In genomic region chr17:63881935-63882601, GRCh38 we compare ENCODE assay signal across 8 cellular contexts. TPM values are rescaled to one million over a fixed set of nuclear protein-coding genes. Genes with fewer than 3 reads are reported as not detected.
A peak's percentile ranks its signal among the peaks of the same experiment; 100 is the strongest.
DNase-seq lines count a peak whose midpoint lies in the region; ATAC-seq and TF ChIP-seq lines count a peak whose summit lies in the region.

Gene GH2 (minus strand): TSS chr17:63881944. CDS start chr17:63881801, 143 bp downstream.

- POLR2A ChIA-PET in AG04450 (lab: Yijun Ruan, JAX) (no interaction called here), PC-9 (lab: Charles Lee; ENCODE audit: unreplicated experiment) (no interaction called here)

- H3K27me3 Mint-ChIP-seq in activated T-cell treated with anti-CD3 and anti-CD28 coated beads, Interleukin-2, amount 50 U/mL, for 72 hours (ENCODE audit: low read depth), result peaks cover 7% of the 10 kb centered on the region

- no peaks in the 10 kb centered on the region for H3F3A ChIP-seq in PC-9 (ENCODE audit: insufficient read depth, low read depth)

- H3K27ac ChIP-seq in AG04450 (ENCODE audit: low read depth, low read length) (no peak within 1 kb of the TSS), PC-9 (no peak within 1 kb of the TSS), foreskin keratinocyte (no peak within 1 kb of the TSS), prostate gland (no peak within 1 kb of the TSS)

- no peak within 1 kb of the TSS for H3K4me2 ChIP-seq in PC-9

- TF ChIP-seq POLR2A in prostate gland (IDR thresholded peaks at IDR 0.05), result no peak

- BruUV-seq in PC-9 (replicated peaks; lab: Mats Ljungman, UMichigan), result no TSS peak

- H3K4me1 Mint-ChIP-seq in activated T-cell treated with anti-CD3 and anti-CD28 coated beads, Interleukin-2, amount 50 U/mL, for 72 hours (ENCODE audit: low read depth), result peaks cover 4% of the 10 kb centered on the region

- TF ChIP-seq CTCF in AG04450 (IDR thresholded peaks at IDR 0.05; ENCODE audit: low read depth, low read length) (peak; percentile 58), PC-9 (conservative IDR thresholded peaks at IDR 0.05) (peak; percentile 77), foreskin keratinocyte (conservative IDR thresholded peaks at IDR 0.05) (peak; percentile 58), prostate gland (IDR thresholded peaks at IDR 0.05) (peak; percentile 13 to 50 (median 18))

- H3K27me3 ChIP-seq in AG04450 (ENCODE audit: control insufficient read depth, insufficient read depth, low read length) (peaks cover 4% of the 10 kb centered on the region), PC-9 (ENCODE audit: insufficient read depth, low read depth) (peaks cover 5% of the 10 kb centered on the region; the same call in 1 of the 2 replicates), foreskin keratinocyte (peaks cover 2% of the 10 kb centered on the region), prostate gland (replicated peaks; ENCODE audit: insufficient read depth) (no peaks in the 10 kb centered on the region)

- WGBS in prostate gland, result 40% methylated on average over 13 of the region's 15 CpGs

- no peaks in the 10 kb centered on the region for H3K9me2 ChIP-seq in PC-9 (ENCODE audit: insufficient read depth)

- H4K20me1 ChIP-seq in PC-9 (ENCODE audit: insufficient read depth), result no peaks in the 10 kb centered on the region

- ATAC-seq in GM19043 (IDR thresholded peaks at IDR 0.05; ENCODE audit: low read depth, unreplicated experiment) (peak; percentile 57), foreskin keratinocyte (peak; percentile 81), GM21717 (IDR thresholded peaks at IDR 0.05; ENCODE audit: unreplicated experiment) (no peak)
- ATAC-seq in activated T-cell treated with anti-CD3 and anti-CD28 coated beads, Interleukin-2, amount 50 U/mL, for 72 hours (replicated peaks in 1 of 2), result peak; percentile 81 to 85

- no peaks in the 10 kb centered on the region for H3K36me3 Mint-ChIP-seq in activated T-cell treated with anti-CD3 and anti-CD28 coated beads, Interleukin-2, amount 50 U/mL, for 72 hours (ENCODE audit: insufficient read depth in 2 of 2)

- no peaks in the 10 kb centered on the region for H3K9me3 Mint-ChIP-seq in activated T-cell treated with anti-CD3 and anti-CD28 coated beads, Interleukin-2, amount 50 U/mL, for 72 hours

- CTCF ChIA-PET in AG04450 (lab: Charles Lee), result interaction anchor here (1.0 to 1.4 kb wide), 3 partner anchors 13 to 99 kb away, joined by 3 to 6 read pairs (median 3); no protein-coding TSS in a partner anchor
- CTCF ChIA-PET in PC-9 (lab: Charles Lee), result interaction anchor here (0.6 kb wide), 2 partner anchors 55 to 1250 kb away, joined by 3 to 5 read pairs; no protein-coding TSS in a partner anchor

- H3K4me1 ChIP-seq in PC-9 (replicated peaks; ENCODE audit: insufficient read depth) (no peaks in the 10 kb centered on the region), foreskin keratinocyte (no peaks in the 10 kb centered on the region), prostate gland (replicated peaks) (no peaks in the 10 kb centered on the region)

- H3K4me3 ChIP-seq in AG04450 (ENCODE audit: low read depth, low read length) (no peak within 1 kb of the TSS), PC-9 (no peak within 1 kb of the TSS), prostate gland (no peak within 1 kb of the TSS)

- H3K36me3 ChIP-seq in PC-9 (ENCODE audit: low read depth) (no peaks in the 10 kb centered on the region), prostate gland (no peaks in the 10 kb centered on the region)

- no peak within 1 kb of the TSS for H3K4me3 Mint-ChIP-seq in activated T-cell treated with anti-CD3 and anti-CD28 coated beads, Interleukin-2, amount 50 U/mL, for 72 hours

- H3K9me3 ChIP-seq in AG04450 (ENCODE audit: control insufficient read depth, insufficient read depth, low read length) (no peaks in the 10 kb centered on the region), PC-9 (ENCODE audit: insufficient read depth, low read depth) (no peaks in the 10 kb centered on the region), prostate gland (no peaks in the 10 kb centered on the region)

- DNase-seq in AG04450 (ENCODE audit: low read depth, low spot score) (no peak), PC-9 (peak; percentile 40 to 58), foreskin keratinocyte (peak; percentile 14 to 32), prostate gland (ENCODE audit: low spot score) (peak; percentile 10), NCI-H446 treated with DMSO at 0.1 percent for 48 hours (lab: John Stamatoyannopoulos, UW) (no peak)
- DNase-seq in activated T-cell treated with anti-CD3 and anti-CD28 coated beads, Interleukin-2, amount 50 U/mL, for 72 hours, result peak; percentile 67 to 69

- H2AFZ ChIP-seq in PC-9, result no peak within 1 kb of the TSS

- intact Hi-C loops in PC-9 (cut with micrococcal nuclease; ENCODE audit: unreplicated experiment), result no loop called here
- intact Hi-C loops in prostate gland (cut with DNase I), result no loop called here

- H3K27ac Mint-ChIP-seq in activated T-cell treated with anti-CD3 and anti-CD28 coated beads, Interleukin-2, amount 50 U/mL, for 72 hours, result no peak within 1 kb of the TSS

- H3K79me2 ChIP-seq in PC-9 (ENCODE audit: low read depth), result no peaks in the 10 kb centered on the region

RNA-seq across cellular contexts. Expression of gene GH2, which starts in this region (rescaled TPM):
- polyA plus RNA-seq in AG04450 (2011; rRNA removed), result not detected in 2 replicates
- not detected in 2 replicates for polyA minus RNA-seq in AG04450 (2011; rRNA and poly(A)+ RNA removed)
- not detected in 2 replicates for total RNA-seq in PC-9 (2021)
- total RNA-seq in activated T-cell treated with anti-CD3 and anti-CD28 coated beads, Interleukin-2, amount 50 U/mL, for 72 hours, result not detected
- not detected in 2 replicates for total RNA-seq in foreskin keratinocyte
- polyA plus RNA-seq in foreskin keratinocyte, result not detected in 2 replicates
- total RNA-seq in prostate gland, result not detected

Comparison
In these comparisons a context has a peak if more than half of its experiments do, and no peak if none do; other contexts are left out.
1. Peak in DNase-seq in PC-9; RNA of the gene not detected or under 1 TPM.
2. Peak in DNase-seq and ATAC-seq in activated T-cell treated with anti-CD3 and anti-CD28 coated beads, Interleukin-2, amount 50 U/mL, for 72 hours; RNA of the gene not detected or under 1 TPM.
3. Peak in DNase-seq and ATAC-seq in foreskin keratinocyte; RNA of the gene not detected or under 1 TPM.
4. Peak in DNase-seq in prostate gland; RNA of the gene not detected or under 1 TPM.
5. CTCF ChIP-seq: peak in every context shown above with its lines; median percentile 77 in PC-9; 58 in AG04450; 58 in foreskin keratinocyte; 18 in prostate gland.